22 cellular contexts compared by ENCODE assay signal in the genomic region with DNA sequence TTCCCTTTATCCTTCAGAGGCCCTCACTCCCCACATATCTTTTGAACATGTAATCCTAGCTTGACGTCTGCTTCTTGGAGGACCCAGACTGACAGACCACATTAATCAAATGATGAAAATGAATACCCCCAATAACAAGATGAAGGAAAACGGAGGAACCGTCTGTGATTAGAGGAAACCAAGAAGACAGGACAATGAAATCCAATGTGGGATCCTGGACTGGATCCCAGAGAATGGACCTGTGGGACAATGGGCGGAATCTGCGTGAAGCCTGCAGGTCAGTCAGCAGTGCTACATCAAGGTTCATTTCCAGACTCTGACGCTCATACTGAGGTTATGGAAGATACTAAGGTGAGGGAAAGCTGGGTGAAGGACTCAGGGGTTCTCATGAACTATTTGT. TPM values are rescaled to one million over a fixed set of nuclear protein-coding genes. Genes with fewer than 3 reads are reported as not detected.
"Had no signal": no experiment of that assay in that cellular context is flagged by ENCODE, and none has a peak within 500 bp of the region (broad histone marks: within the 10 kb centered on the region; RNA-seq: fewer than 3 reads in every experiment).

No MANE protein-coding gene starts in this region.

- ATAC-seq: activated CD4-positive, alpha-beta T cell treated with anti-CD3 and anti-CD28 coated beads for 36 hours; activated CD8-positive, alpha-beta memory T cell treated with anti-CD3 and anti-CD28 coated beads, Interleukin-2, amount 10 ng/mL, durations not matched to agents 7 days and 5 days; left lung; WTC11 had no signal

- H3K4me3 Mint-ChIP-seq: activated CD4-positive, alpha-beta T cell treated with anti-CD3 and anti-CD28 coated beads for 36 hours; activated CD8-positive, alpha-beta memory T cell treated with anti-CD3 and anti-CD28 coated beads, Interleukin-2, amount 10 ng/mL, durations not matched to agents 7 days and 5 days; WTC11 had no signal

- H3K4me1 Mint-ChIP-seq: WTC11 had no signal

- H3K27ac Mint-ChIP-seq: activated CD4-positive, alpha-beta T cell treated with anti-CD3 and anti-CD28 coated beads for 36 hours; activated CD8-positive, alpha-beta memory T cell treated with anti-CD3 and anti-CD28 coated beads, Interleukin-2, amount 10 ng/mL, durations not matched to agents 7 days and 5 days; WTC11 had no signal

- DNase-seq: activated CD4-positive, alpha-beta T cell treated with anti-CD3 and anti-CD28 coated beads for 36 hours; activated CD4-positive, alpha-beta T cell treated with anti-CD3 and anti-CD28 coated beads, Interleukin-2, amount 50 U/mL, for 48 hours; activated CD8-positive, alpha-beta memory T cell treated with anti-CD3 and anti-CD28 coated beads, Interleukin-2, amount 10 ng/mL, durations not matched to agents 7 days and 5 days; activated naive CD4-positive, alpha-beta T cell; aorta; brain microvascular endothelial cell; central memory CD4-positive, alpha-beta T cell; colonic mucosa; erythroblast; foreskin melanocyte; head of caudate nucleus; kidney; left lung; spleen; stimulated activated CD4-positive, alpha-beta T cell treated with anti-CD3 and anti-CD28 coated beads, Interleukin-4, amount 100 ng/mL, for 4 hours; stimulated activated naive CD4-positive, alpha-beta T cell; uterus had no signal

- H3K27me3 Mint-ChIP-seq: activated CD4-positive, alpha-beta T cell treated with anti-CD3 and anti-CD28 coated beads for 36 hours; activated CD8-positive, alpha-beta memory T cell treated with anti-CD3 and anti-CD28 coated beads, Interleukin-2, amount 10 ng/mL, durations not matched to agents 7 days and 5 days had no signal

- H3K9me3 Mint-ChIP-seq: WTC11 had no signal

RNA-seq across cellular contexts. Expression of gene SLC38A8, which starts 38.2 kb away (rescaled TPM):
- total RNA-seq: activated CD4-positive, alpha-beta T cell treated with anti-CD3 and anti-CD28 coated beads for 36 hours; activated CD8-positive, alpha-beta memory T cell treated with anti-CD3 and anti-CD28 coated beads, Interleukin-2, amount 10 ng/mL, durations not matched to agents 7 days and 5 days; aorta; colonic mucosa; kidney; mononuclear cell; osteocyte; spleen; T-helper 2 cell treated with Interferon-gamma antibody and Interleukin-4, amounts not matched to agents 100 ng/mL and 5 ng/mL, for 36 hours; tibial nerve; WTC11 had no signal
